In genomic region chr12:95439578-95440230, GRCh38 we compare ENCODE assay signal across 15 cellular contexts. TPM values are rescaled to one million over a fixed set of nuclear protein-coding genes. Genes with fewer than 3 reads are reported as not detected.
DNase-seq lines count a peak whose midpoint lies in the region; ATAC-seq, FAIRE-seq and TF ChIP-seq lines count a peak whose summit lies in the region.
"Had no signal": no experiment of that assay in that cellular context is flagged by ENCODE, and none has a peak within 500 bp of the region (broad histone marks: within the 10 kb centered on the region; RNA-seq: fewer than 3 reads in every experiment).

No MANE protein-coding gene starts in this region.

- no peaks in the 10 kb centered on the region for H3F3A ChIP-seq in SU-DHL-6 (ENCODE audit: insufficient read depth)

- H3K36me3 ChIP-seq in SU-DHL-6 (ENCODE audit: low read length) (no peaks in the 10 kb centered on the region), mesendoderm (ENCODE audit: control insufficient read depth, insufficient read depth, low read length) (no peaks in the 10 kb centered on the region)
- H3K36me3 ChIP-seq: MG63 had no signal

- FAIRE-seq in GM12891 (lab: Jason Lieb, UNC) = no peak

- no peak overlapping the region for H2BK120ac ChIP-seq in mesendoderm (ENCODE audit: low read depth, low read length)

- H3K9ac ChIP-seq in SU-DHL-6 (ENCODE audit: low read length) (no peak overlapping the region), mesendoderm (ENCODE audit: low read length) (no peak overlapping the region)

- H3K79me1 ChIP-seq in mesendoderm (ENCODE audit: low read length) = no peaks in the 10 kb centered on the region

- no peaks in the 10 kb centered on the region for H4K20me1 ChIP-seq in SU-DHL-6 (ENCODE audit: low read depth, low read length)

- H2AK5ac ChIP-seq in mesendoderm (ENCODE audit: low read length) = no peak overlapping the region

- H3K4me3 ChIP-seq in SU-DHL-6 (ENCODE audit: insufficient read depth, low read length, poor library complexity, severe bottlenecking) (no peak overlapping the region), mesendoderm (ENCODE audit: low read length) (no peak overlapping the region)
- H3K4me3 ChIP-seq: MG63, PC-9 had no signal

- H3K27me3 ChIP-seq in SU-DHL-6 (ENCODE audit: low read length) (no peaks in the 10 kb centered on the region), mesendoderm (ENCODE audit: insufficient read depth, low read length, poor library complexity) (no peaks in the 10 kb centered on the region)
- H3K27me3 ChIP-seq: MG63 had no signal

- WGBS in mesendoderm (ENCODE audit: extremely low coverage, insufficient coverage, low lambda C conversion rate) = no CpG with 5 or more reads among the region's 7 CpGs

- no peak overlapping the region for H3K27ac Mint-ChIP-seq in natural killer cell treated with Interleukin-12 subunit alpha and Interleukin-12 subunit beta and Interleukin-15 and Interleukin-18, amount 100 ng/mL, for 72 hours
- H3K27ac Mint-ChIP-seq: CD14-positive monocyte had no signal

- peaks cover 2% of the 10 kb centered on the region for H3K4me1 ChIP-seq in mesendoderm (ENCODE audit: control insufficient read depth, low read depth, low read length)

- no peak overlapping the region for H2AFZ ChIP-seq in SU-DHL-6 (ENCODE audit: low read depth, low read length, severe bottlenecking)
- H2AFZ ChIP-seq: PC-9 had no signal

- H4K8ac ChIP-seq in mesendoderm (ENCODE audit: low read depth, low read length) = peak overlapping the region; percentile 86

- no peak for TF ChIP-seq POLR2A in GM12891 (IDR thresholded peaks at IDR 0.05; ENCODE audit: low read depth, low read length)

- no peaks in the 10 kb centered on the region for H3K9me3 Mint-ChIP-seq in natural killer cell treated with Interleukin-12 subunit alpha and Interleukin-12 subunit beta and Interleukin-15 and Interleukin-18, amount 100 ng/mL, for 72 hours

- no peak overlapping the region for H2BK5ac ChIP-seq in mesendoderm (ENCODE audit: low read length)

- no peaks in the 10 kb centered on the region for H3K4me1 Mint-ChIP-seq in natural killer cell treated with Interleukin-12 subunit alpha and Interleukin-12 subunit beta and Interleukin-15 and Interleukin-18, amount 100 ng/mL, for 72 hours (ENCODE audit: low read depth in 2 of 2)
- H3K4me1 Mint-ChIP-seq: CD14-positive monocyte had no signal

- H3K27ac ChIP-seq in SU-DHL-6 (ENCODE audit: low read depth, low read length) (no peak overlapping the region), mesendoderm (ENCODE audit: low read depth, low read length) (no peak overlapping the region)
- H3K27ac ChIP-seq: PC-9 had no signal

- no peak overlapping the region for H3K18ac ChIP-seq in mesendoderm (ENCODE audit: low read length)

- peak overlapping the region; percentile 23 for H3K4me2 ChIP-seq in SU-DHL-6 (ENCODE audit: low read depth, low read length, poor library complexity, severe bottlenecking)
- no peak overlapping the region for H3K4me2 ChIP-seq in mesendoderm (ENCODE audit: low read length)
- H3K4me2 ChIP-seq: PC-9 had no signal

- no peak overlapping the region for H3K4me3 Mint-ChIP-seq in natural killer cell treated with Interleukin-12 subunit alpha and Interleukin-12 subunit beta and Interleukin-15 and Interleukin-18, amount 100 ng/mL, for 72 hours
- H3K4me3 Mint-ChIP-seq: CD14-positive monocyte had no signal

- no peak overlapping the region for H3K23ac ChIP-seq in mesendoderm (ENCODE audit: low read length)

- no peaks in the 10 kb centered on the region for H3K36me3 Mint-ChIP-seq in natural killer cell treated with Interleukin-12 subunit alpha and Interleukin-12 subunit beta and Interleukin-15 and Interleukin-18, amount 100 ng/mL, for 72 hours
- H3K36me3 Mint-ChIP-seq: CD14-positive monocyte had no signal

- no peak overlapping the region for H3K56ac ChIP-seq in mesendoderm (ENCODE audit: low read length)

- H3K9me3 ChIP-seq in SU-DHL-6 (ENCODE audit: insufficient read depth, low read length) = no peaks in the 10 kb centered on the region
- H3K9me3 ChIP-seq: MG63 had no signal

- H3K27me3 Mint-ChIP-seq in natural killer cell treated with Interleukin-12 subunit alpha and Interleukin-12 subunit beta and Interleukin-15 and Interleukin-18, amount 100 ng/mL, for 72 hours = peaks cover 0 to 18% of the 10 kb centered on the region in 2 donors

- H4K5ac ChIP-seq in mesendoderm (ENCODE audit: low read length) = no peak overlapping the region

- ATAC-seq in GM21786 (IDR thresholded peaks at IDR 0.05; ENCODE audit: unreplicated experiment) (peak; percentile 50), GM18861 (IDR thresholded peaks at IDR 0.05; ENCODE audit: unreplicated experiment) (no peak), HG03196 (IDR thresholded peaks at IDR 0.05; ENCODE audit: unreplicated experiment) (no peak)
- ATAC-seq in natural killer cell treated with Interleukin-12 subunit alpha and Interleukin-12 subunit beta and Interleukin-15 and Interleukin-18, amount 100 ng/mL, for 72 hours = no peak

- H3K4ac ChIP-seq in mesendoderm (ENCODE audit: low read depth, low read length) = no peak overlapping the region

- DNase-seq in GM12891 (ENCODE audit: insufficient read length, low spot score) (no peak), mesendoderm (no peak)
- no peak for DNase-seq in natural killer cell treated with Interleukin-12 subunit alpha and Interleukin-12 subunit beta and Interleukin-15 and Interleukin-18, amount 100 ng/mL, for 72 hours (ENCODE audit: low spot score)
- DNase-seq: GOT3, NCI-H1105 treated with DMSO at 0.1 percent for 48 hours, NCI-H187, NCI-H345, NCI-H526 treated with DMSO at 0.1 percent for 48 hours, PC-9 had no signal

- no peaks in the 10 kb centered on the region for H3K9me2 ChIP-seq in SU-DHL-6 (replicated peaks; ENCODE audit: insufficient read depth, low read length)

- no peak for TF ChIP-seq CTCF in SU-DHL-6 (IDR thresholded peaks at IDR 0.05; ENCODE audit: insufficient read depth, low read length, poor library complexity, severe bottlenecking)

- no peaks in the 10 kb centered on the region for H3K79me2 ChIP-seq in SU-DHL-6 (ENCODE audit: insufficient read depth, low read length)
- H3K79me2 ChIP-seq in mesendoderm (ENCODE audit: control insufficient read depth, insufficient read depth, low read length) = no peaks in the 10 kb centered on the region

- H2BK15ac ChIP-seq in mesendoderm (replicated peaks; ENCODE audit: low read depth) = no peak overlapping the region

TF ChIP-seq in GM12891, 5 proteins besides CTCF, POLR2A, EP300 and RAD21:
- TF ChIP-seq POLR2AphosphoS5 (IDR thresholded peaks at IDR 0.05; ENCODE audit: low read depth, low read length) (no peak), TAF1 (IDR thresholded peaks at IDR 0.05; ENCODE audit: low read depth, low read length) (no peak), SPI1 (IDR thresholded peaks at IDR 0.05; ENCODE audit: low read depth, low read length) (peak; percentile 90), POU2F2 (IDR thresholded peaks at IDR 0.05; ENCODE audit: low read depth, low read length) (no peak)

RNA-seq across cellular contexts. Expression of gene METAP2, which starts 34.2 kb away (rescaled TPM):
- 80.5 TPM for polyA plus RNA-seq in GM12891 (2012; ENCODE audit: low read depth, missing spikeins)
- 126 TPM for polyA plus RNA-seq in mesendoderm (2013, experiment 1 of 2)
- 122 TPM for polyA plus RNA-seq in mesendoderm (2013, experiment 2 of 2)
- total RNA-seq in natural killer cell treated with Interleukin-12 subunit alpha and Interleukin-12 subunit beta and Interleukin-15 and Interleukin-18, amount 100 ng/mL, for 72 hours = 10 to 100 TPM; 75.8 to 80.3 TPM
